23 cellular contexts compared by ENCODE assay signal in the genomic region with DNA sequence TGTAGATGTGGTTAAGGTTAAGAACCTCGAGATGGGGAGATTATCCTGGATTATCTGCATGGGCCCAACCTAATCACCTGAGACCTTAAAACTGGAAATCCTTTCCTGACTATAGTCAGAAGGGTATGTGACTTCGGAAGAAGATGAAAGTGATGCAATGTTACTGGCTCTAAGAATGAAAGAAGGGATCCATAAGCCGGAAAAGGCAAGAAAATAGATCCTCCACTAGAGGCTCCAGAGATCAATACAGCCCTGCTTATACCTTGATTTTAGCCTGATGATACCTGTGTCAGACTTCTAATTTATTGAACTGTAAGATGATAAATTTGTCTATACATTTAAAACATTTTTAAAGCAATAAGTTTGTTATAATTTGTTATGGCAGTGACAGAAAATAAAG. TPM values are rescaled to one million over a fixed set of nuclear protein-coding genes. Genes with fewer than 3 reads are reported as not detected.
A peak's percentile ranks its signal among the peaks of the same experiment; 100 is the strongest.
DNase-seq lines count a peak whose midpoint lies in the region; ATAC-seq and TF ChIP-seq lines count a peak whose summit lies in the region.
"Had no signal": no experiment of that assay in that cellular context is flagged by ENCODE, and none has a peak within 500 bp of the region (broad histone marks: within the 10 kb centered on the region; RNA-seq: fewer than 3 reads in every experiment).

No MANE protein-coding gene starts in this region.

- TF ChIP-seq POLR2A in HCT116 (IDR thresholded peaks at IDR 0.05; ENCODE audit: borderline replicate concordance, extremely low read depth, insufficient read depth, insufficient read length): no peak

- CTCF ChIA-PET in HCT116 (lab: Charles Lee): no interaction called here
- CTCF ChIA-PET in mammary epithelial cell (lab: Charles Lee; ENCODE audit: low non-redundant PET): interaction anchor here (0.9 kb wide), 1 partner anchor 31 kb away, joined by 6 read pairs; no protein-coding TSS in a partner anchor
- CTCF ChIA-PET in activated naive CD4-positive, alpha-beta T cell treated with anti-CD3 and anti-CD28 coated beads, Interleukin-2, amount 10 ng/mL, durations not matched to agents 7 days and 5 days (lab: Charles Lee): interaction anchor here (1.0 kb wide), 1 partner anchor 545 kb away, joined by 3 read pairs; no protein-coding TSS in a partner anchor
- CTCF ChIA-PET in activated CD8-positive, alpha-beta T cell treated with anti-CD3 and anti-CD28 coated beads for 36 hours (lab: Charles Lee): no interaction called here

- no peaks in the 10 kb centered on the region for H3K79me2 ChIP-seq in HCT116 (ENCODE audit: insufficient read depth, low read length)
- no peaks in the 10 kb centered on the region for H3K79me2 ChIP-seq in mammary epithelial cell (ENCODE audit: insufficient read depth, low read length)

- H3K36me3 ChIP-seq in HCT116 (ENCODE audit: control insufficient read depth in 1 of 2, insufficient read depth in 2 of 2, low read length in 2 of 2): no peaks in the 10 kb centered on the region
- H3K36me3 ChIP-seq in mammary epithelial cell (ENCODE audit: insufficient read depth, low read length): no peaks in the 10 kb centered on the region
- H3K36me3 ChIP-seq: gastroesophageal sphincter had no signal

- peak; percentile 57; the same call in 1 of the 2 replicates for ATAC-seq in HCT116
- ATAC-seq in activated CD8-positive, alpha-beta T cell treated with anti-CD3 and anti-CD28 coated beads for 36 hours: no peak
- ATAC-seq: gastroesophageal sphincter; GM12878; naive thymus-derived CD8-positive, alpha-beta T cell had no signal

- TF ChIP-seq CTCF in AG09309 (IDR thresholded peaks at IDR 0.05; ENCODE audit: control insufficient read depth, insufficient read depth, low read depth, low read length, missing control alignments): peak; percentile 1
- TF ChIP-seq CTCF in HCT116 (IDR thresholded peaks at IDR 0.05 in 2 of 3, conservative IDR thresholded peaks at IDR 0.05 in 1 of 3; ENCODE audit: borderline replicate concordance in 1 of 3, insufficient read depth in 1 of 3, low read depth in 2 of 3, low read length in 2 of 3): peak; percentile 8 to 44 (median 39); a peak in 3 of 6 replicates
- TF ChIP-seq CTCF in astrocyte of the cerebellum (IDR thresholded peaks at IDR 0.05; ENCODE audit: low read depth, low read length, missing control alignments): peak; percentile 18
- peak; percentile 4 for TF ChIP-seq CTCF in foreskin fibroblast (IDR thresholded peaks at IDR 0.05; ENCODE audit: low read depth, low read length)
- TF ChIP-seq CTCF in mammary epithelial cell (conservative IDR thresholded peaks at IDR 0.05 in 1 of 2, IDR thresholded peaks at IDR 0.05 in 1 of 2; ENCODE audit: extremely low read depth in 1 of 2, insufficient read depth in 1 of 2, low read depth in 1 of 2, low read length in 2 of 2): peak in 1 of 2 donors; percentile 19
- no peak for TF ChIP-seq CTCF in activated CD8-positive, alpha-beta T cell treated with anti-CD3 and anti-CD28 coated beads for 36 hours (IDR thresholded peaks at IDR 0.05)

- H3K4me3 Mint-ChIP-seq in activated naive CD4-positive, alpha-beta T cell treated with anti-CD3 and anti-CD28 coated beads, Interleukin-2, amount 10 ng/mL, durations not matched to agents 7 days and 5 days: no peak overlapping the region
- H3K4me3 Mint-ChIP-seq in activated CD8-positive, alpha-beta T cell treated with anti-CD3 and anti-CD28 coated beads for 36 hours: no peak overlapping the region
- H3K4me3 Mint-ChIP-seq: activated CD4-positive, alpha-beta T cell treated with anti-CD3 and anti-CD28 coated beads, Interleukin-2, amount 10 ng/mL, durations not matched to agents 24 days and 14 days; CD4-positive, alpha-beta T cell; dendritic cell treated with granulocyte-macrophage colony-stimulating factor and Interleukin-4, amounts not matched to agents 40 ng/mL and 50 ng/mL, for 4 days; naive thymus-derived CD8-positive, alpha-beta T cell had no signal

- H3K27ac ChIP-seq in HCT116 (ENCODE audit: low read depth, low read length) (no peak overlapping the region), mammary epithelial cell (ENCODE audit: insufficient read depth, low read depth, low read length) (no peak overlapping the region)
- H3K27ac ChIP-seq: gastroesophageal sphincter had no signal

- in situ Hi-C loops in astrocyte of the cerebellum (cut with HindIII; ENCODE audit: low sequenced_read_pairs): no loop called here
- in situ Hi-C loops in mammary epithelial cell (cut with MboI; ENCODE audit: low sequenced_read_pairs in 2 of 2): loop anchor here in 1 of 2 donors (25.0 kb wide), 2 partner anchors 430 to 555 kb away; no protein-coding TSS in a partner anchor

- DNase-seq in AG09309 (ENCODE audit: low read depth) (no peak), HCT116 (ENCODE audit: low read depth, low spot score) (no peak), astrocyte of the cerebellum (ENCODE audit: low read depth) (no peak), foreskin fibroblast (no peak), mammary epithelial cell (no peak), HCEC 1CT (no peak)
- DNase-seq in activated naive CD4-positive, alpha-beta T cell treated with anti-CD3 and anti-CD28 coated beads, Interleukin-2, amount 10 ng/mL, durations not matched to agents 7 days and 5 days: no peak
- no peak for DNase-seq in activated CD8-positive, alpha-beta T cell treated with anti-CD3 and anti-CD28 coated beads for 36 hours
- DNase-seq: activated CD4-positive, alpha-beta T cell treated with anti-CD3 and anti-CD28 coated beads, Interleukin-2, amount 10 ng/mL, durations not matched to agents 24 days and 14 days; activated CD8-positive, alpha-beta memory T cell treated with anti-CD3 and anti-CD28 coated beads, Interleukin-2, amount 50 U/mL, for 4 hours; CD4-positive, alpha-beta T cell; DMS153; GF-D8; naive thymus-derived CD8-positive, alpha-beta T cell; NCI-H1105 treated with DMSO at 0.1 percent for 48 hours; NCI-H510A treated with DMSO at 0.1 percent for 48 hours; posterior cingulate gyrus; SHP77 treated with DMSO at 0.1 percent for 48 hours; stimulated activated naive CD4-positive, alpha-beta T cell had no signal

- H3K27me3 ChIP-seq in HCT116 (ENCODE audit: insufficient read depth, low read length) (no peaks in the 10 kb centered on the region), mammary epithelial cell (ENCODE audit: insufficient read depth, low read length) (peaks cover 2% of the 10 kb centered on the region)
- H3K27me3 ChIP-seq: gastroesophageal sphincter had no signal

- RAD21 ChIA-PET in HCT116 (lab: Charles Lee; ENCODE audit: low non-redundant PET in 1 of 2, low total read pairs in 2 of 2, uncharacterized antibody in 2 of 2, unreplicated experiment in 2 of 2): no interaction called here

- no peak overlapping the region for H3K9ac ChIP-seq in HCT116 (ENCODE audit: low read length)
- H3K9ac ChIP-seq in mammary epithelial cell (ENCODE audit: insufficient read depth, low read length): no peak overlapping the region

- BruUV-seq in HCT116 (replicated peaks; lab: Mats Ljungman, UMichigan) (no TSS peak), mammary epithelial cell (replicated peaks; lab: Mats Ljungman, UMichigan) (no TSS peak)

- intact Hi-C loops in HCT116 (cut with micrococcal nuclease) (no loop called here), mammary epithelial cell (cut with micrococcal nuclease) (no loop called here)
- intact Hi-C loops in activated CD8-positive, alpha-beta T cell treated with anti-CD3 and anti-CD28 coated beads for 36 hours (cut with micrococcal nuclease): no loop called here

- no peaks in the 10 kb centered on the region for H3K9me3 ChIP-seq in HCT116 (ENCODE audit: control insufficient read depth in 1 of 2, insufficient read depth in 1 of 2, low read depth in 1 of 2, low read length in 2 of 2)
- H3K9me3 ChIP-seq in mammary epithelial cell (replicated peaks; ENCODE audit: insufficient read depth, low read length): no peaks in the 10 kb centered on the region
- H3K9me3 ChIP-seq: gastroesophageal sphincter had no signal

- TF ChIP-seq RAD21 in HCT116 (IDR thresholded peaks at IDR 0.05; ENCODE audit: low read depth): peak; percentile 29; the same call in 1 of the 2 replicates

- dilution Hi-C loops in mammary epithelial cell (cut with HindIII; ENCODE audit: low sequenced_read_pairs): no loop called here

- H3K27ac Mint-ChIP-seq in activated naive CD4-positive, alpha-beta T cell treated with anti-CD3 and anti-CD28 coated beads, Interleukin-2, amount 10 ng/mL, durations not matched to agents 7 days and 5 days: no peak overlapping the region
- no peak overlapping the region for H3K27ac Mint-ChIP-seq in activated CD8-positive, alpha-beta T cell treated with anti-CD3 and anti-CD28 coated beads for 36 hours
- H3K27ac Mint-ChIP-seq: activated CD4-positive, alpha-beta T cell treated with anti-CD3 and anti-CD28 coated beads, Interleukin-2, amount 10 ng/mL, durations not matched to agents 24 days and 14 days; CD4-positive, alpha-beta T cell; dendritic cell treated with granulocyte-macrophage colony-stimulating factor and Interleukin-4, amounts not matched to agents 40 ng/mL and 50 ng/mL, for 4 days; naive thymus-derived CD8-positive, alpha-beta T cell had no signal

- no peak overlapping the region for H2AFZ ChIP-seq in HCT116 (ENCODE audit: low read depth, low read length, poor library complexity, severe bottlenecking)
- H2AFZ ChIP-seq in mammary epithelial cell (ENCODE audit: low read depth, low read length): no peak overlapping the region

- H3K4me2 ChIP-seq in HCT116 (ENCODE audit: low read length): no peak overlapping the region
- no peak overlapping the region for H3K4me2 ChIP-seq in mammary epithelial cell (ENCODE audit: insufficient read depth, low read depth, low read length)

- H4K20me1 ChIP-seq in HCT116 (ENCODE audit: insufficient read depth) (no peaks in the 10 kb centered on the region), mammary epithelial cell (ENCODE audit: insufficient read depth, low read length) (no peaks in the 10 kb centered on the region)

- H3K4me1 ChIP-seq in HCT116 (ENCODE audit: control insufficient read depth in 1 of 2, insufficient read depth in 2 of 2, low read length in 2 of 2) (no peaks in the 10 kb centered on the region), mammary epithelial cell (ENCODE audit: insufficient read depth, low read length) (no peaks in the 10 kb centered on the region)

- H3K9me2 ChIP-seq in HCT116 (ENCODE audit: insufficient read depth): no peaks in the 10 kb centered on the region

- H3K27me3 Mint-ChIP-seq in activated naive CD4-positive, alpha-beta T cell treated with anti-CD3 and anti-CD28 coated beads, Interleukin-2, amount 10 ng/mL, durations not matched to agents 7 days and 5 days: peaks cover 4% of the 10 kb centered on the region
- H3K27me3 Mint-ChIP-seq in activated CD8-positive, alpha-beta T cell treated with anti-CD3 and anti-CD28 coated beads for 36 hours: no peaks in the 10 kb centered on the region

- H3K4me1 Mint-ChIP-seq in activated naive CD4-positive, alpha-beta T cell treated with anti-CD3 and anti-CD28 coated beads, Interleukin-2, amount 10 ng/mL, durations not matched to agents 7 days and 5 days: no peaks in the 10 kb centered on the region
- H3K4me1 Mint-ChIP-seq in activated CD8-positive, alpha-beta T cell treated with anti-CD3 and anti-CD28 coated beads for 36 hours (ENCODE audit: low read depth): peaks cover 9% of the 10 kb centered on the region
- H3K4me1 Mint-ChIP-seq: activated CD4-positive, alpha-beta T cell treated with anti-CD3 and anti-CD28 coated beads, Interleukin-2, amount 10 ng/mL, durations not matched to agents 24 days and 14 days had no signal

- WGBS in mammary epithelial cell (ENCODE audit: low coverage, missing lambda C conversion rate): 52% methylated on average over 3 of the region's 3 CpGs

- no peak overlapping the region for H3K4me3 ChIP-seq in AG09309 (ENCODE audit: control insufficient read depth, low read depth, low read length)
- no peak overlapping the region for H3K4me3 ChIP-seq in HCT116 (replicated peaks in 1 of 2; ENCODE audit: low read depth in 1 of 2, low read length in 2 of 2)
- H3K4me3 ChIP-seq in astrocyte of the cerebellum (ENCODE audit: low read depth, low read length): no peak overlapping the region
- no peak overlapping the region for H3K4me3 ChIP-seq in foreskin fibroblast (ENCODE audit: low read depth in 1 of 2, low read length in 2 of 2)
- H3K4me3 ChIP-seq in mammary epithelial cell (replicated peaks in 1 of 3; ENCODE audit: insufficient read depth in 1 of 3, low read depth in 2 of 3, low read length in 3 of 3): no peak overlapping the region
- H3K4me3 ChIP-seq: gastroesophageal sphincter, GM12878 had no signal

- no peaks in the 10 kb centered on the region for H3K36me3 Mint-ChIP-seq in activated naive CD4-positive, alpha-beta T cell treated with anti-CD3 and anti-CD28 coated beads, Interleukin-2, amount 10 ng/mL, durations not matched to agents 7 days and 5 days
- H3K36me3 Mint-ChIP-seq in activated CD8-positive, alpha-beta T cell treated with anti-CD3 and anti-CD28 coated beads for 36 hours (ENCODE audit: low read depth): no peaks in the 10 kb centered on the region

- POLR2A ChIA-PET in HCT116 (lab: Charles Lee): no interaction called here
- POLR2A ChIA-PET in activated CD8-positive, alpha-beta T cell treated with anti-CD3 and anti-CD28 coated beads for 36 hours (lab: Charles Lee): no interaction called here

- no peaks in the 10 kb centered on the region for H3K9me3 Mint-ChIP-seq in activated naive CD4-positive, alpha-beta T cell treated with anti-CD3 and anti-CD28 coated beads, Interleukin-2, amount 10 ng/mL, durations not matched to agents 7 days and 5 days
- H3K9me3 Mint-ChIP-seq in activated CD8-positive, alpha-beta T cell treated with anti-CD3 and anti-CD28 coated beads for 36 hours: peaks cover 2% of the 10 kb centered on the region
- H3K9me3 Mint-ChIP-seq: CD4-positive, alpha-beta T cell; dendritic cell treated with granulocyte-macrophage colony-stimulating factor and Interleukin-4, amounts not matched to agents 40 ng/mL and 50 ng/mL, for 4 days; naive thymus-derived CD8-positive, alpha-beta T cell had no signal

RNA-seq across cellular contexts. Expression of gene GASK1A, which starts 21.5 kb away (rescaled TPM):
- total RNA-seq in HCT116 (2021; ENCODE audit: unreplicated experiment): 1.0 TPM
- polyA plus RNA-seq in HCT116 (2012): 1.3 and 1.4 TPM in 2 replicates
- total RNA-seq in mammary epithelial cell: 1 to 10 TPM; 1.1 to 2.5 TPM
- 0.20 TPM for polyA plus RNA-seq in mammary epithelial cell
- polyA minus RNA-seq in mammary epithelial cell: not detected
- total RNA-seq in activated CD8-positive, alpha-beta T cell treated with anti-CD3 and anti-CD28 coated beads for 36 hours: under 1 TPM in 1 of 2 experiments, not detected in 1; 0.11 TPM
- total RNA-seq: activated CD4-positive, alpha-beta T cell treated with anti-CD3 and anti-CD28 coated beads, Interleukin-2, amount 10 ng/mL, durations not matched to agents 24 days and 14 days; HT1080 had no signal
- polyA plus RNA-seq: GM12878 had no signal

RNA-seq across cellular contexts. Expression of gene ZNF662, which starts 51.6 kb away (rescaled TPM):
- total RNA-seq in HCT116 (2021; ENCODE audit: unreplicated experiment) (not detected), mammary epithelial cell (1 to 10 TPM in 1 of 2 donors, under 1 TPM in 1; 0.47 to 3.8 TPM)
- not detected in 2 replicates for polyA plus RNA-seq in HCT116 (2012)
- polyA plus RNA-seq in mammary epithelial cell: 0.12 TPM
- polyA minus RNA-seq in mammary epithelial cell: not detected
- 1 to 10 TPM; 2.1 to 3.2 TPM for total RNA-seq in activated CD8-positive, alpha-beta T cell treated with anti-CD3 and anti-CD28 coated beads for 36 hours
- total RNA-seq: GM12878, HT1080 had no signal
- polyA plus RNA-seq: GM12878 had no signal

Comparison
In these comparisons a context has a peak if more than half of its experiments do, and no peak if none do; other contexts are left out.
1. CTCF ChIA-PET loops: an anchor here in mammary epithelial cell (0.9 kb wide) and activated naive CD4-positive, alpha-beta T cell treated with anti-CD3 and anti-CD28 coated beads, Interleukin-2, amount 10 ng/mL, durations not matched to agents 7 days and 5 days (1.0 kb wide); none called in HCT116 and activated CD8-positive, alpha-beta T cell treated with anti-CD3 and anti-CD28 coated beads for 36 hours.